In the genomic region with DNA sequence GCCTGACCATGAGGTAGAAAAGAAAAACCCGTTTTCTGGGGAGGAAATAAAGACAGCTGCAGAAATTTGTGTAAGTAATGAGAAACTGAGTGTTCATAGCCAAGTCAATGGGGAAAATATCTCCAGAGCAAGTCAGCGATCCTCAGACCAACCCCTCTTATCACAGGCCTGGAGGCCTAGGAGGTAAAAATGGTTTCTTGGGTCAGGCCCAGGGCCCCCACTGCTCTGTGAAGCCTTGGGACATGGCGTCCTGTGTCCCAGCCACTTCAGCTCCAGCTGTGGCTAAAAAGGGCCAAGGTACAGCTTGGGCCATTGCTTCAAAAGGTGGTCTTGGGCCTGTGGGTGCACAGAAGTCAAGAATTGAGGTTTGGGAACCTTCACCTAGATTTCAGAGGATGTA, we compare ENCODE assay signal across 35 cellular contexts.
"Had no signal": no experiment of that assay in that cellular context is flagged by ENCODE, and none has a peak within 500 bp of the region (broad histone marks: within the 10 kb centered on the region; RNA-seq: fewer than 3 reads in every experiment).

No MANE protein-coding gene starts in this region.

- H3K27me3 ChIP-seq: MG63 had no signal

- H3K36me3 ChIP-seq: MG63 had no signal

- DNase-seq: Karpas-422, Kasumi-1, MG63, MM.1S, MV-4-11, NCI-H1048, NCI-H1092, NCI-H1092 treated with DMSO at 0.1 percent for 48 hours, NCI-H1105, NCI-H1105 treated with DMSO at 0.1 percent for 48 hours, NCI-H1417, NCI-H1417 treated with DMSO at 0.1 percent for 48 hours, NCI-H1436, NCI-H1436 treated with DMSO at 0.1 percent for 48 hours, NCI-H146, NCI-H1694, NCI-H1694 treated with DMSO at 0.1 percent for 48 hours, NCI-H187, NCI-H187 treated with DMSO at 0.1 percent for 48 hours, NCI-H1930, NCI-H2029, NCI-H2029 treated with DMSO at 0.1 percent for 48 hours, NCI-H2081, NCI-H2081 treated with DMSO at 0.1 percent for 48 hours, NCI-H2107, NCI-H2171, NCI-H2171 treated with DMSO at 0.1 percent for 48 hours, NCI-H2227 treated with DMSO at 0.1 percent for 48 hours, NCI-H226, NCI-H345, NCI-H446, NCI-H446 treated with DMSO at 0.1 percent for 48 hours, NCI-H510A, NCI-H510A treated with DMSO at 0.1 percent for 48 hours, NCI-H524 treated with DMSO at 0.1 percent for 48 hours had no signal

- H3K4me3 ChIP-seq: MG63 had no signal
